In the genomic region with DNA sequence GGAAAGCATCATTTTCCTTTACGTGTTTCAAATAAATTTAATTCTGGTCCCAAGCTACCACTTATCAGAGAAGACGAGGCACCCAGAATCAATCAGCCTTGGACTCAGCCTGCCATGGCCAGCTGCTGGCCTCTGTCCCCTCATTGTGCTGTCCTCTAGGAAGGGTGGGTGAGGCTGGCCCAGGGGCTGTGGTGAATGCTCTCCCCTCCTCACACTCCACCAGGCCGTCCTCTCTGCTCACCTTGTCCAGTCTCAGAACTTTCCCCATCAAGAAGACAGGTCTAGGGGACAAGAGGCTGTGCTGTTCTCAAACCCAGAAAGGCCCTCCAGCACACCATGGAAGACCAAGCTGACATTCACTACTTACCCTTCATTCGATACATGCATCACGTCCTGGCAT, we compare ENCODE assay signal across 20 cellular contexts.
"Had no signal": no experiment of that assay in that cellular context is flagged by ENCODE, and none has a peak within 500 bp of the region (broad histone marks: within the 10 kb centered on the region; RNA-seq: fewer than 3 reads in every experiment).

No MANE protein-coding gene starts in this region.

- H3K9ac ChIP-seq: SK-N-SH had no signal

- H3K36me3 ChIP-seq: MG63 had no signal

- H3K4me3 ChIP-seq: MG63 had no signal

- H3K4me2 ChIP-seq: SK-N-SH had no signal

- H3K9me3 ChIP-seq: MG63, SK-N-SH had no signal

- FAIRE-seq: RCC 7860 had no signal

- H3K27me3 ChIP-seq: MG63 had no signal

- DNase-seq: Karpas-422, KG1, MG63, NCI-H1092, NCI-H1105 treated with DMSO at 0.1 percent for 48 hours, NCI-H1417 treated with DMSO at 0.1 percent for 48 hours, NCI-H187, NCI-H2029, NCI-H2081 treated with DMSO at 0.1 percent for 48 hours, NCI-H2171, NCI-H226, NCI-H446, NCI-H510A, NCI-H524 treated with DMSO at 0.1 percent for 48 hours, NCI-H69, NCI-H774, RPMI8226, SHP77, SK-N-SH had no signal
